11 cellular contexts compared by ENCODE assay signal in genomic region chr1:40363721-40364120, GRCh38. TPM values are rescaled to one million over a fixed set of nuclear protein-coding genes. Genes with fewer than 3 reads are reported as not detected.
DNase-seq lines count a peak whose midpoint lies in the region; ATAC-seq, FAIRE-seq and TF ChIP-seq lines count a peak whose summit lies in the region.
"Had no signal": no experiment of that assay in that cellular context is flagged by ENCODE, and none has a peak within 500 bp of the region (broad histone marks: within the 10 kb centered on the region; RNA-seq: fewer than 3 reads in every experiment).

No MANE protein-coding gene starts in this region.

- no peaks in the 10 kb centered on the region for H3K36me3 ChIP-seq in K562 (ENCODE audit: control insufficient read depth, insufficient read depth, low read length)
- no peaks in the 10 kb centered on the region for H3K36me3 ChIP-seq in tibial artery
- no peaks in the 10 kb centered on the region for H3K36me3 ChIP-seq in uterus

- intact Hi-C loops in K562 (cut with micrococcal nuclease) (no loop called here), tibial artery (cut with DNase I; ENCODE audit: low total_unique reads) (no loop called here), uterus (cut with DNase I; ENCODE audit: low total_unique reads) (no loop called here)

- FAIRE-seq in K562 (lab: Jason Lieb, UNC): no peak

- no peaks in the 10 kb centered on the region for H3K9me1 ChIP-seq in K562 (ENCODE audit: control insufficient read depth, insufficient read depth, low read length)

- H3K27me3 ChIP-seq in K562 (ENCODE audit: control insufficient read depth in 2 of 2, insufficient read depth in 2 of 2, low read length in 2 of 2) (no peaks in the 10 kb centered on the region), tibial artery (no peaks in the 10 kb centered on the region), uterus (no peaks in the 10 kb centered on the region)

- BruUV-seq in K562 (replicated peaks; lab: Mats Ljungman, UMichigan): no TSS peak

- DNase-seq in GM12864 (ENCODE audit: low read depth): no peak
- DNase-seq in K562 (ENCODE audit: extremely low read depth in 1 of 4, low spot score in 3 of 4): no peak
- no peak for DNase-seq in tibial artery
- no peak for DNase-seq in midbrain (lab: John Stamatoyannopoulos, UW)
- no peak for DNase-seq in mesenteric fat pad (ENCODE audit: low spot score)
- DNase-seq in uterus: no peak
- DNase-seq: activated CD4-positive, CD25-positive, alpha-beta regulatory T cell treated with anti-CD3 and anti-CD28 coated beads, Interleukin-2, amount 50 U/mL, for 72 hours; NCI-H1436 treated with DMSO at 0.1 percent for 48 hours had no signal

- CTCF ChIA-PET in K562 (lab: Yijun Ruan, JAX; ENCODE audit: low intra/inter-chr PET ratio): no interaction called here

- no peak overlapping the region for H3K4me2 ChIP-seq in K562 (ENCODE audit: insufficient read depth, low read length)

- TF ChIP-seq EP300 in K562 (IDR thresholded peaks at IDR 0.05; ENCODE audit: low read length): no peak

- TF ChIP-seq CTCF in GM12864 (IDR thresholded peaks at IDR 0.05; ENCODE audit: low read depth, low read length, missing control alignments) (peak; percentile 50), K562 (IDR thresholded peaks at IDR 0.05 in 2 of 3, conservative IDR thresholded peaks at IDR 0.05 in 1 of 3; ENCODE audit: insufficient read depth in 2 of 3, low read depth in 1 of 3, low read length in 3 of 3) (peak in 1 of 3 experiments; percentile 14; a peak in 1 of 6 replicates), tibial artery (IDR thresholded peaks at IDR 0.05) (no peak), uterus (IDR thresholded peaks at IDR 0.05) (no peak)

- peak; percentile 75 for ATAC-seq in GM19395 (IDR thresholded peaks at IDR 0.05; ENCODE audit: unreplicated experiment)
- peak; percentile 79 for ATAC-seq in HG03095 (IDR thresholded peaks at IDR 0.05; ENCODE audit: unreplicated experiment)
- peak; percentile 66 for ATAC-seq in K562

- H3K27ac ChIP-seq in K562 (ENCODE audit: extremely low read depth, low read depth, low read length): no peak overlapping the region
- H3K27ac ChIP-seq in tibial artery: no peak overlapping the region
- H3K27ac ChIP-seq in uterus: no peak overlapping the region
- H3K27ac ChIP-seq: epithelial cell of prostate had no signal

- H3K4me3 ChIP-seq in GM12864 (ENCODE audit: low read depth, low read length) (no peak overlapping the region), K562 (no peak overlapping the region), tibial artery (no peak overlapping the region), uterus (no peak overlapping the region)

- POLR2A ChIA-PET in K562 (lab: Yijun Ruan, JAX): interaction anchor here (0.6 to 2.9 kb wide), 3 partner anchors 10 to 22 kb away, joined by 3 to 15 read pairs (median 3); partner anchors contain the start of gene SMAP2

- H3K4me1 ChIP-seq in K562 (replicated peaks in 1 of 2; ENCODE audit: control insufficient read depth in 2 of 2, insufficient read depth in 2 of 2, low read length in 2 of 2) (no peaks in the 10 kb centered on the region), tibial artery (no peaks in the 10 kb centered on the region), uterus (no peaks in the 10 kb centered on the region)

- H4K20me1 ChIP-seq in K562 (replicated peaks; ENCODE audit: control insufficient read depth, insufficient read depth, low read length): no peaks in the 10 kb centered on the region

- no peak overlapping the region for H3K9ac ChIP-seq in K562 (ENCODE audit: insufficient read depth in 1 of 2, low read depth in 2 of 2, low read length in 2 of 2)

- WGBS in K562 (ENCODE audit: insufficient coverage, low coverage, missing lambda C conversion rate): 25% methylated on average over 2 of the region's 2 CpGs

- H2AFZ ChIP-seq in K562 (ENCODE audit: low read depth, low read length): no peak overlapping the region

- in situ Hi-C loops in K562 (cut with MboI): no loop called here

- H3K9me3 ChIP-seq in K562 (replicated peaks; ENCODE audit: control insufficient read depth, insufficient read depth, low read depth, low read length): no peaks in the 10 kb centered on the region
- no peaks in the 10 kb centered on the region for H3K9me3 ChIP-seq in tibial artery
- no peaks in the 10 kb centered on the region for H3K9me3 ChIP-seq in uterus

- TF ChIP-seq RAD21 in K562 (CRISPR knock-in tag; conservative IDR thresholded peaks at IDR 0.05 in 1 of 2, IDR thresholded peaks at IDR 0.05 in 1 of 2): no peak

- TF ChIP-seq POLR2A in K562 (conservative IDR thresholded peaks at IDR 0.05) (no peak), uterus (IDR thresholded peaks at IDR 0.05) (no peak)

- no peaks in the 10 kb centered on the region for H3K79me2 ChIP-seq in K562 (ENCODE audit: control insufficient read depth, insufficient read depth, low read length)

TF ChIP-seq in K562, 482 proteins besides CTCF, POLR2A, EP300 and RAD21 (continues in another document):
- TF ChIP-seq NUFIP1 (IDR thresholded peaks at IDR 0.05; ENCODE audit: partially characterized antibody): no peak
- TF ChIP-seq ZNF766 (CRISPR knock-in tag; conservative IDR thresholded peaks at IDR 0.05): no peak
- TF ChIP-seq NFATC3 (IDR thresholded peaks at IDR 0.05): no peak
- peak; percentile 23; the same call in 1 of the 2 replicates for TF ChIP-seq CBFA2T3 (IDR thresholded peaks at IDR 0.05)
- peak; percentile 42; the same call in 1 of the 2 replicates for TF ChIP-seq TFAP4 (CRISPR knock-in tag; IDR thresholded peaks at IDR 0.05; ENCODE audit: borderline replicate concordance)
- no peak for TF ChIP-seq SMARCE1 (IDR thresholded peaks at IDR 0.05)
- TF ChIP-seq ZNF668 (CRISPR knock-in tag; IDR thresholded peaks at IDR 0.05): no peak
- no peak for TF ChIP-seq RFX7 (CRISPR knock-in tag; IDR thresholded peaks at IDR 0.05)
- TF ChIP-seq MBD1 (CRISPR knock-in tag; IDR thresholded peaks at IDR 0.05): no peak

RNA-seq across cellular contexts. Expression of gene SMAP2, which starts 9.8 kb away (rescaled TPM):
- total RNA-seq in K562 (2011; cell fraction: chromatin; rRNA removed; ENCODE audit: low replicate concordance): 77.4 and 118 TPM in 2 replicates
- total RNA-seq in K562 (2011; cell fraction: nucleolus; rRNA removed): 37.0 and 50.1 TPM in 2 replicates
- 81.5 and 109 TPM in 2 replicates for total RNA-seq in K562 (2011; cell fraction: nucleoplasm; rRNA removed)
- 80.1 and 98.2 TPM in 2 replicates for total RNA-seq in K562 (2014; rRNA removed)
- 94.1 and 101 TPM in 2 replicates for total RNA-seq in K562 (2014; rRNA removed; fragmentation: Illumina TruSeq; extraction: Trizol)
- total RNA-seq in K562 (2015; rRNA removed; fragmentation: Illumina TruSeq; extraction: Trizol): 89.1 and 92.4 TPM in 2 replicates
- total RNA-seq in K562 (2021): 109 and 117 TPM in 2 replicates
- 114 and 124 TPM in 2 replicates for polyA plus RNA-seq in K562 (2011; rRNA removed)
- polyA plus RNA-seq in K562 (2011; cell fraction: cytosol; rRNA removed): 98.8 and 132 TPM in 2 replicates
- polyA plus RNA-seq in K562 (2011; cell fraction: nucleus; rRNA removed): 81.2 and 89.1 TPM in 2 replicates
- polyA plus RNA-seq in K562 (2012): 100 and 128 TPM in 2 replicates
- 173 and 212 TPM in 2 replicates for polyA plus RNA-seq in K562 (2014; fragmentation: Illumina TruSeq; extraction: Trizol)
- 10 to 100 TPM; 38.7 to 47.3 TPM for polyA plus RNA-seq in K562 (2014; fragmentation: Nextera tagmentation; extraction: Ambion mirVana)
- 89.4 and 94.7 TPM in 2 replicates for polyA plus RNA-seq in K562 (2014; rRNA removed)
- 129 and 160 TPM in 2 replicates for polyA minus RNA-seq in K562 (2011; rRNA and poly(A)+ RNA removed)
- polyA minus RNA-seq in K562 (2011; cell fraction: cytosol; rRNA and poly(A)+ RNA removed): 71.4 and 74.3 TPM in 2 replicates
- polyA minus RNA-seq in K562 (2011; cell fraction: nucleus; rRNA and poly(A)+ RNA removed): 28.4 and 48.0 TPM in 2 replicates
- total RNA-seq in mesenteric fat pad: 69.7 TPM
- total RNA-seq in uterus: 10 to 100 TPM; 11.1 to 24.8 (median 18.6) TPM

RNA-seq across cellular contexts. Expression of gene COL9A2, which starts 46.6 kb away (rescaled TPM):
- total RNA-seq in K562 (2011; cell fraction: chromatin; rRNA removed; ENCODE audit: low replicate concordance): 0.58 and 1.9 TPM in 2 replicates
- total RNA-seq in K562 (2011; cell fraction: nucleolus; rRNA removed): 0.53 and 1.3 TPM in 2 replicates
- 0.73 and 1.1 TPM in 2 replicates for total RNA-seq in K562 (2011; cell fraction: nucleoplasm; rRNA removed)
- 0.90 and 0.95 TPM in 2 replicates for total RNA-seq in K562 (2014; rRNA removed)
- total RNA-seq in K562 (2014; rRNA removed; fragmentation: Illumina TruSeq; extraction: Trizol): 0.06 and 0.15 TPM in 2 replicates
- total RNA-seq in K562 (2015; rRNA removed; fragmentation: Illumina TruSeq; extraction: Trizol): 0.60 and 0.72 TPM in 2 replicates
- 0.47 and 0.72 TPM in 2 replicates for total RNA-seq in K562 (2021)
- polyA plus RNA-seq in K562 (2011; rRNA removed): 0.31 and 0.45 TPM in 2 replicates
- 0.46 and 0.47 TPM in 2 replicates for polyA plus RNA-seq in K562 (2011; cell fraction: cytosol; rRNA removed)
- 3.7 and 4.4 TPM in 2 replicates for polyA plus RNA-seq in K562 (2011; cell fraction: nucleus; rRNA removed)
- 0.78 and 3.8 TPM in 2 replicates for polyA plus RNA-seq in K562 (2012)
- 0.24 and 0.54 TPM in 2 replicates for polyA plus RNA-seq in K562 (2014; fragmentation: Illumina TruSeq; extraction: Trizol)
- under 1 TPM; 0.03 TPM for polyA plus RNA-seq in K562 (2014; fragmentation: Nextera tagmentation; extraction: Ambion mirVana)
- 1.5 and 2.2 TPM in 2 replicates for polyA plus RNA-seq in K562 (2014; rRNA removed)
- polyA minus RNA-seq in K562 (2011; rRNA and poly(A)+ RNA removed): 0.11 and 0.30 TPM in 2 replicates
- polyA minus RNA-seq in K562 (2011; cell fraction: cytosol; rRNA and poly(A)+ RNA removed): 1.6 TPM in 1 of 2 replicates, not detected in the other
- 0.13 and 1.4 TPM in 2 replicates for polyA minus RNA-seq in K562 (2011; cell fraction: nucleus; rRNA and poly(A)+ RNA removed)
- 0.48 TPM for total RNA-seq in mesenteric fat pad
- total RNA-seq in uterus: 10 to 100 TPM in 1 of 4 donors, 1 to 10 TPM in 3; 2.0 to 27.0 (median 4.8) TPM
